ENCODE assay signal across 13 cellular contexts in the genomic region with DNA sequence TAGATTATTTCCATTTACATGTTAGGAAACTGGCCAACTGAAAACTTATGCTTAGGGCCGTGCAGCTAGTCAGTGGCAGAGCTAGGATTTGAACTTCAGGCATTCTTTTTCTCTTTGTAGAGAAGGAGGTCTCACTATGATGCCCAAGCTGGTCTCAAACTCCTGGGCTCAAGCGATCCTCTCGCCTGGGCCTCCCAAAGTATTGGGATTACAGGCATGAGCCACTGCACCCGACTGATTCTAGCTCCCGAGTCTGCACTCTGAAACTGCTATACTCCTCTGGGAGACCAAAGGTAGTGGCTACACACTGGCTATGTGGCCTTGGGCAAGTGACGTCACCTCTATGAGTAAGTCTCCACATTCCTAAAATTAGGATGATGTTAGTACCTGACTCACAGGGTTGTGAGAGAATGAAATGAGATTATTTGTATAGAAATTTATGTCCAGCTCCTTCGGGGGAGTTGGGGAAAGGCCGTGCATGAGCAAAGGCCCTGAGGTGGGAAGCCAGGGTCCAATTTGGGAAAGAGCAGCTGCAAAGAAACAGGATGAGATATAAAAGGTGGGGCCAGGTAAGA. TPM values are rescaled to one million over a fixed set of nuclear protein-coding genes. Genes with fewer than 3 reads are reported as not detected.
DNase-seq lines count a peak whose midpoint lies in the region; TF ChIP-seq lines count a peak whose summit lies in the region.
"Had no signal": no experiment of that assay in that cellular context is flagged by ENCODE, and none has a peak within 500 bp of the region (broad histone marks: within the 10 kb centered on the region; RNA-seq: fewer than 3 reads in every experiment).

No MANE protein-coding gene starts in this region.

- no peak overlapping the region for H3K4me2 ChIP-seq in fibroblast of lung (ENCODE audit: extremely low read depth, insufficient read depth, low read length)

- H3K4me1 ChIP-seq in SJSA1 (replicated peaks) (peaks cover 9% of the 10 kb centered on the region), fibroblast of lung (ENCODE audit: control insufficient read depth, extremely low read depth, insufficient read depth, low read length) (peaks cover 7% of the 10 kb centered on the region)

- no peak for TF ChIP-seq CTCF in fibroblast of lung (conservative IDR thresholded peaks at IDR 0.05 in 1 of 2, IDR thresholded peaks at IDR 0.05 in 1 of 2; ENCODE audit: low read depth in 1 of 2, low read length in 2 of 2)

- DNase-seq in A172 (ENCODE audit: low spot score) (peak; percentile 93), HCEC 1CT (peak; percentile 81), SJSA1 (ENCODE audit: low read depth in 1 of 2, low spot score in 2 of 2) (peak; percentile 33 to 64), fibroblast of lung (ENCODE audit: low read depth in 2 of 2) (peak; percentile 27 to 87), NCI-H2227 (lab: John Stamatoyannopoulos, UW; ENCODE audit: unreplicated experiment) (no peak), cardiac septum (ENCODE audit: low spot score) (no peak), posterior vena cava (ENCODE audit: low spot score) (no peak)
- no peak for DNase-seq in activated T-cell treated with anti-CD3 and anti-CD28 coated beads, Interleukin-2, amount 50 U/mL, for 1 hour
- DNase-seq: MV-4-11, NCI-H2171 treated with DMSO at 0.1 percent for 48 hours, small intestine, stomach had no signal

- no peaks in the 10 kb centered on the region for H3K79me2 ChIP-seq in fibroblast of lung (ENCODE audit: control insufficient read depth, insufficient read depth, low read length)

- no peak overlapping the region for H3K4me3 ChIP-seq in SJSA1
- no peak overlapping the region for H3K4me3 ChIP-seq in fibroblast of lung (replicated peaks in 1 of 4; ENCODE audit: control extremely low read depth in 1 of 4, insufficient read depth in 1 of 4, low read depth in 3 of 4, low read length in 4 of 4)
- H3K4me3 ChIP-seq: stomach had no signal

- intact Hi-C loops in cardiac septum (cut with DNase I) = no loop called here
- intact Hi-C loops in posterior vena cava (cut with DNase I) = no loop called here

- H3K9ac ChIP-seq in fibroblast of lung (ENCODE audit: insufficient read depth, low read length) = no peak overlapping the region

- H2AFZ ChIP-seq in fibroblast of lung (ENCODE audit: low read length) = no peak overlapping the region

- H3K27ac ChIP-seq in SJSA1 = no peak overlapping the region
- peak overlapping the region; percentile 1 for H3K27ac ChIP-seq in fibroblast of lung (ENCODE audit: insufficient read depth, low read length)
- H3K27ac ChIP-seq: neutrophil, stomach had no signal

- no peaks in the 10 kb centered on the region for H3K36me3 ChIP-seq in SJSA1
- H3K36me3 ChIP-seq in fibroblast of lung (ENCODE audit: control insufficient read depth, insufficient read depth, low read length) = peaks cover 4% of the 10 kb centered on the region

- no peaks in the 10 kb centered on the region for H3K9me3 ChIP-seq in SJSA1 (replicated peaks)
- H3K9me3 ChIP-seq in fibroblast of lung (ENCODE audit: control insufficient read depth, insufficient read depth, low read depth, low read length) = no peaks in the 10 kb centered on the region
- H3K9me3 ChIP-seq: neutrophil, stomach had no signal

- H3K27me3 ChIP-seq in SJSA1 (replicated peaks) (no peaks in the 10 kb centered on the region), fibroblast of lung (ENCODE audit: control insufficient read depth, insufficient read depth, low read length) (no peaks in the 10 kb centered on the region)
- H3K27me3 ChIP-seq: neutrophil, stomach had no signal

- H4K20me1 ChIP-seq in fibroblast of lung (ENCODE audit: control insufficient read depth, extremely low read depth, insufficient read depth, low read length) = no peaks in the 10 kb centered on the region

RNA-seq across cellular contexts. Expression of a gene that starts 6.4 kb away (rescaled TPM):
- total RNA-seq in A172 (2014; rRNA removed; shearing (Covaris generic)) = 2.1 and 3.9 TPM in 2 replicates
- 4.2 and 6.6 TPM in 2 replicates for total RNA-seq in SJSA1 (2014; rRNA removed; shearing (Covaris generic))
- total RNA-seq in fibroblast of lung = 110 and 132 TPM in 2 replicates
- 28.5 and 63.1 TPM in 2 replicates for polyA plus RNA-seq in fibroblast of lung
- 36.1 and 77.6 TPM in 2 replicates for polyA plus RNA-seq in fibroblast of lung (2012)
- polyA minus RNA-seq in fibroblast of lung (ENCODE audit: low replicate concordance) = 64.5 and 131 TPM in 2 replicates
- total RNA-seq in cardiac septum = 37.1 TPM
- total RNA-seq in posterior vena cava = 100 to 1,000 TPM; 134 to 689 TPM

RNA-seq across cellular contexts. Expression of a gene that starts 14.5 kb away (rescaled TPM):
- 114 and 142 TPM in 2 replicates for total RNA-seq in A172 (2014; rRNA removed; shearing (Covaris generic))
- total RNA-seq in SJSA1 (2014; rRNA removed; shearing (Covaris generic)) = 50.2 and 76.8 TPM in 2 replicates
- total RNA-seq in fibroblast of lung (104 and 116 TPM in 2 replicates), cardiac septum (111 TPM), posterior vena cava (100 to 1,000 TPM in 1 of 2 donors, 10 to 100 TPM in 1; 81.2 to 112 TPM)
- 364 and 413 TPM in 2 replicates for polyA plus RNA-seq in fibroblast of lung
- 279 and 286 TPM in 2 replicates for polyA plus RNA-seq in fibroblast of lung (2012)
- polyA minus RNA-seq in fibroblast of lung (ENCODE audit: low replicate concordance) = 302 and 333 TPM in 2 replicates

RNA-seq across cellular contexts. Expression of a gene that starts 14.6 kb away (rescaled TPM):
- total RNA-seq in A172 (2014; rRNA removed; shearing (Covaris generic)) = 2.5 and 3.1 TPM in 2 replicates
- total RNA-seq in SJSA1 (2014; rRNA removed; shearing (Covaris generic)) = 1.9 and 2.7 TPM in 2 replicates
- 7.1 and 8.0 TPM in 2 replicates for total RNA-seq in fibroblast of lung
- polyA plus RNA-seq in fibroblast of lung = 0.75 and 0.77 TPM in 2 replicates
- 2.0 and 2.1 TPM in 2 replicates for polyA plus RNA-seq in fibroblast of lung (2012)
- 0.31 TPM in 1 of 2 replicates, not detected in the other for polyA minus RNA-seq in fibroblast of lung (ENCODE audit: low replicate concordance)
- total RNA-seq in cardiac septum = 7.6 TPM
- total RNA-seq in posterior vena cava = 10 to 100 TPM; 10.0 to 35.4 TPM

RNA-seq across cellular contexts. Expression of a gene that starts 18.2 kb away (rescaled TPM):
- 0.21 TPM in 1 of 2 replicates, not detected in the other for total RNA-seq in A172 (2014; rRNA removed; shearing (Covaris generic))
- 0.89 TPM in 1 of 2 replicates, not detected in the other for total RNA-seq in SJSA1 (2014; rRNA removed; shearing (Covaris generic))
- 1.5 and 3.6 TPM in 2 replicates for total RNA-seq in fibroblast of lung
- 0.11 and 0.19 TPM in 2 replicates for polyA plus RNA-seq in fibroblast of lung
- polyA plus RNA-seq in fibroblast of lung (2012) = 0.22 and 0.69 TPM in 2 replicates
- 0.37 TPM in 1 of 2 replicates, not detected in the other for polyA minus RNA-seq in fibroblast of lung (ENCODE audit: low replicate concordance)
- total RNA-seq in cardiac septum = 3.3 TPM
- total RNA-seq in posterior vena cava = 1 to 10 TPM in 1 of 2 donors, under 1 TPM in 1; 1.00 to 9.6 TPM

RNA-seq across cellular contexts. Expression of a gene that starts 24.6 kb away (rescaled TPM):
- 7.7 and 10.0 TPM in 2 replicates for total RNA-seq in A172 (2014; rRNA removed; shearing (Covaris generic))
- total RNA-seq in SJSA1 (2014; rRNA removed; shearing (Covaris generic)) = 3.9 and 11.7 TPM in 2 replicates
- 3.1 and 4.5 TPM in 2 replicates for total RNA-seq in fibroblast of lung
- polyA plus RNA-seq in fibroblast of lung = 3.4 and 4.9 TPM in 2 replicates
- 6.2 and 6.4 TPM in 2 replicates for polyA plus RNA-seq in fibroblast of lung (2012)
- polyA minus RNA-seq in fibroblast of lung (ENCODE audit: low replicate concordance) = 26.2 and 27.2 TPM in 2 replicates
- 6.9 TPM for total RNA-seq in cardiac septum
- total RNA-seq in posterior vena cava = 1 to 10 TPM; 6.5 to 7.0 TPM

Comparison
In these comparisons a context has a peak if more than half of its experiments do, and no peak if none do; other contexts are left out.
1. DNase-seq: peak in A172 (single experiment), HCEC 1CT (single experiment), SJSA1 (2 of 2) and fibroblast of lung (2 of 2); none in activated T-cell treated with anti-CD3 and anti-CD28 coated beads, Interleukin-2, amount 50 U/mL, for 1 hour (single experiment), NCI-H2227 (single experiment), cardiac septum (single experiment) and posterior vena cava (single experiment).